In genomic region chr7:115009139-115009538, GRCh38 we compare ENCODE assay signal across 8 cellular contexts.
DNase-seq lines count a peak whose midpoint lies in the region; ATAC-seq and TF ChIP-seq lines count a peak whose summit lies in the region.

No MANE protein-coding gene starts in this region.

- H3K4me3 Mint-ChIP-seq in T-cell (peak overlapping the region; percentile 64 to 75 (median 71)), nephron progenitor cell (no peak overlapping the region)

- H3K27me3 ChIP-seq in osteoblast (ENCODE audit: insufficient read depth, low read length) = no peaks in the 10 kb centered on the region

- peaks cover 19% of the 10 kb centered on the region for H3K79me2 ChIP-seq in osteoblast (ENCODE audit: insufficient read depth, low read length)

- TF ChIP-seq CTCF in osteoblast (IDR thresholded peaks at IDR 0.05; ENCODE audit: extremely low read depth, low read depth, low read length) (no peak), nephron progenitor cell (IDR thresholded peaks at IDR 0.05) (no peak)

- H3K4me1 ChIP-seq in osteoblast (ENCODE audit: insufficient read depth, low read length) = peaks cover 26% of the 10 kb centered on the region

- POLR2A ChIA-PET in T-cell (lab: Charles Lee) = no interaction called here

- H3K36me3 ChIP-seq in osteoblast (ENCODE audit: insufficient read depth, low read length) = no peaks in the 10 kb centered on the region

- H2AFZ ChIP-seq in osteoblast (ENCODE audit: low read length) = no peak overlapping the region

- CTCF ChIA-PET in T-cell (lab: Charles Lee) = interaction anchor here (0.8 to 2.0 kb wide), 4 partner anchors 11 to 145 kb away, joined by 3 to 4 read pairs (median 4); no protein-coding TSS in a partner anchor

- H3K4me3 ChIP-seq in osteoblast (ENCODE audit: insufficient read depth, low read length) = no peak overlapping the region

- H3K27me3 Mint-ChIP-seq in T-cell (no peaks in the 10 kb centered on the region), nephron progenitor cell (ENCODE audit: low read depth, poor library complexity) (no peaks in the 10 kb centered on the region)

- H3K27ac ChIP-seq in osteoblast (ENCODE audit: low read depth, low read length) = peak overlapping the region; percentile 14

- peaks cover 2% of the 10 kb centered on the region for H4K20me1 ChIP-seq in osteoblast (ENCODE audit: insufficient read depth, low read length)

- peak overlapping the region; percentile 90 to 91 for H3K27ac Mint-ChIP-seq in T-cell
- H3K27ac Mint-ChIP-seq in nephron progenitor cell = no peak overlapping the region

- no peaks in the 10 kb centered on the region for H3K9me3 ChIP-seq in osteoblast (ENCODE audit: low read depth, low read length)

- H3K9me3 Mint-ChIP-seq in T-cell (peaks cover 0 to 3% (median 0%) of the 10 kb centered on the region in 3 donors), nephron progenitor cell (no peaks in the 10 kb centered on the region)

- ATAC-seq in GM19324 (IDR thresholded peaks at IDR 0.05; ENCODE audit: low FRiP score, unreplicated experiment) = peak; percentile 71
- ATAC-seq in HG02884 (IDR thresholded peaks at IDR 0.05; ENCODE audit: unreplicated experiment) = peak; percentile 53
- ATAC-seq in T-cell (replicated peaks in 1 of 4) = peak; percentile 61 to 82 (median 78)

- H3K36me3 Mint-ChIP-seq in T-cell (peaks cover 45% of the 10 kb centered on the region), nephron progenitor cell (ENCODE audit: low read depth) (peaks cover 6% of the 10 kb centered on the region)

- H3K4me1 Mint-ChIP-seq in T-cell (peaks cover 80 to 90% (median 87%) of the 10 kb centered on the region in 3 donors), nephron progenitor cell (peaks cover 28% of the 10 kb centered on the region)

- peak overlapping the region; percentile 66 for H3K4me2 ChIP-seq in osteoblast (ENCODE audit: insufficient read depth, low read length)

- DNase-seq in T-cell = no peak
- no peak for DNase-seq in osteoblast (ENCODE audit: insufficient read length, low spot score, missing footprints)
- no peak for DNase-seq in nephron progenitor cell
- DNase-seq in stimulated activated CD4-positive, alpha-beta T cell treated with anti-CD3 and anti-CD28 coated beads, Interleukin-4, amount 100 ng/mL, for 4 hours = no peak
- DNase-seq in NCI-H2227 (lab: John Stamatoyannopoulos, UW; ENCODE audit: unreplicated experiment) = no peak
- DNase-seq in NK-92 treated with Interleukin-12 subunit alpha and Interleukin-12 subunit beta, amount 100 ng/mL, for 24 hours (lab: John Stamatoyannopoulos, UW) = no peak
